In the genomic region with DNA sequence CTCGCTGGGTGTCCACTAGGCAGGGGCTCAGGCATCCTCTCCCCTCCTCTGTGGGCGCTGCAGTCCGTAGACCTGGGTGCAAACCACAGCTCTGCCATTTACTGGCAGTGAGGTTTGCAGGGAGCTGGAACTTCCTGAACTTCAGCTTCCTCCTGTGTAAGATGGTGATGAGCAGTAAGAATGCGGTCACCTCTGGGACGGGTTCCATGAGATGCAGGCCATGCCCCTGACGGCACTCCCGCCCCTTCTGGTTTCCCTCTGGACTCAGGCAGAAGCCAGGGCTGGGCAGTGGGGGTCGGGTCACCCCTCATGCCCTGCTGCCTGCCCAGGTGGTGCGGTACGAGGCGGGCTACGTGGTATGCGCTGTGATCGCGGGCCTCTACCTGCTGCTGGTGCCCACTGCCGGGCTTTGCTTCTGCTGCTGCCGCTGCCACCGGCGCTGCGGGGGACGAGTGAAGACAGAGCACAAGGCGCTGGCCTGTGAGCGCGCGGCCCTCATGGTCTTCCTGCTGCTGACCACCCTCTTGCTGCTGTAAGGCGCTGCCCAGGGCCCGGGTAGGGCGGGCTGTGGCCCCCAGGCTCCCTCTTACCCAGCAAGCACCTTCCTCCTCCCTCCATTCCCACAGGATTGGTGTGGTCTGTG, we compare ENCODE assay signal across 2 cellular contexts.
TF ChIP-seq lines count a peak whose summit lies in the region.

No MANE protein-coding gene starts in this region.

TF ChIP-seq in HepG2, 621 proteins besides CTCF, POLR2A, EP300 and RAD21 (continues in another document):
- TF ChIP-seq, protein P1, sequence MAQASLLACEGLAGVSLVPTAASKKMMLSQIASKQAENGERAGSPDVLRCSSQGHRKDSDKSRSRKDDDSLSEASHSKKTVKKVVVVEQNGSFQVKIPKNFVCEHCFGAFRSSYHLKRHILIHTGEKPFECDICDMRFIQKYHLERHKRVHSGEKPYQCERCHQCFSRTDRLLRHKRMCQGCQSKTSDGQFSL (CRISPR knock-in tag; IDR thresholded peaks at IDR 0.05), result no peak
- TF ChIP-seq TAF1 (CRISPR knock-in tag; IDR thresholded peaks at IDR 0.05) (no peak), PCBP2 (optimal IDR thresholded peaks at IDR 0.05; ENCODE audit: low read depth, low read length, poor library complexity, severe bottlenecking) (no peak), PRMT3 (CRISPR knock-in tag; IDR thresholded peaks at IDR 0.05; ENCODE audit: borderline replicate concordance, low read depth) (no peak), ETV6 (CRISPR knock-in tag; conservative IDR thresholded peaks at IDR 0.05) (no peak), ZC3H4 (CRISPR knock-in tag; IDR thresholded peaks at IDR 0.05; ENCODE audit: borderline replicate concordance) (no peak), SIX4 (CRISPR knock-in tag; IDR thresholded peaks at IDR 0.05) (no peak), FOXA1 (IDR thresholded peaks at IDR 0.05) (no peak), FOXA1 (CRISPR knock-in tag; IDR thresholded peaks at IDR 0.05) (no peak), ZNF782 (CRISPR knock-in tag; IDR thresholded peaks at IDR 0.05; ENCODE audit: borderline replicate concordance) (no peak), ARNT2 (CRISPR knock-in tag; IDR thresholded peaks at IDR 0.05; ENCODE audit: low read depth) (no peak)
- TF ChIP-seq, protein P2, sequence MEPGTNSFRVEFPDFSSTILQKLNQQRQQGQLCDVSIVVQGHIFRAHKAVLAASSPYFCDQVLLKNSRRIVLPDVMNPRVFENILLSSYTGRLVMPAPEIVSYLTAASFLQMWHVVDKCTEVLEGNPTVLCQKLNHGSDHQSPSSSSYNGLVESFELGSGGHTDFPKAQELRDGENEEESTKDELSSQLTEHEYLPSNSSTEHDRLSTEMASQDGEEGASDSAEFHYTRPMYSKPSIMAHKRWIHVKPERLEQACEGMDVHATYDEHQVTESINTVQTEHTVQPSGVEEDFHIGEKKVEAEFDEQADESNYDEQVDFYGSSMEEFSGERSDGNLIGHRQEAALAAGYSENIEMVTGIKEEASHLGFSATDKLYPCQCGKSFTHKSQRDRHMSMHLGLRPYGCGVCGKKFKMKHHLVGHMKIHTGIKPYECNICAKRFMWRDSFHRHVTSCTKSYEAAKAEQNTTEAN (CRISPR knock-in tag; conservative IDR thresholded peaks at IDR 0.05), result no peak
- TF ChIP-seq, protein P3, sequence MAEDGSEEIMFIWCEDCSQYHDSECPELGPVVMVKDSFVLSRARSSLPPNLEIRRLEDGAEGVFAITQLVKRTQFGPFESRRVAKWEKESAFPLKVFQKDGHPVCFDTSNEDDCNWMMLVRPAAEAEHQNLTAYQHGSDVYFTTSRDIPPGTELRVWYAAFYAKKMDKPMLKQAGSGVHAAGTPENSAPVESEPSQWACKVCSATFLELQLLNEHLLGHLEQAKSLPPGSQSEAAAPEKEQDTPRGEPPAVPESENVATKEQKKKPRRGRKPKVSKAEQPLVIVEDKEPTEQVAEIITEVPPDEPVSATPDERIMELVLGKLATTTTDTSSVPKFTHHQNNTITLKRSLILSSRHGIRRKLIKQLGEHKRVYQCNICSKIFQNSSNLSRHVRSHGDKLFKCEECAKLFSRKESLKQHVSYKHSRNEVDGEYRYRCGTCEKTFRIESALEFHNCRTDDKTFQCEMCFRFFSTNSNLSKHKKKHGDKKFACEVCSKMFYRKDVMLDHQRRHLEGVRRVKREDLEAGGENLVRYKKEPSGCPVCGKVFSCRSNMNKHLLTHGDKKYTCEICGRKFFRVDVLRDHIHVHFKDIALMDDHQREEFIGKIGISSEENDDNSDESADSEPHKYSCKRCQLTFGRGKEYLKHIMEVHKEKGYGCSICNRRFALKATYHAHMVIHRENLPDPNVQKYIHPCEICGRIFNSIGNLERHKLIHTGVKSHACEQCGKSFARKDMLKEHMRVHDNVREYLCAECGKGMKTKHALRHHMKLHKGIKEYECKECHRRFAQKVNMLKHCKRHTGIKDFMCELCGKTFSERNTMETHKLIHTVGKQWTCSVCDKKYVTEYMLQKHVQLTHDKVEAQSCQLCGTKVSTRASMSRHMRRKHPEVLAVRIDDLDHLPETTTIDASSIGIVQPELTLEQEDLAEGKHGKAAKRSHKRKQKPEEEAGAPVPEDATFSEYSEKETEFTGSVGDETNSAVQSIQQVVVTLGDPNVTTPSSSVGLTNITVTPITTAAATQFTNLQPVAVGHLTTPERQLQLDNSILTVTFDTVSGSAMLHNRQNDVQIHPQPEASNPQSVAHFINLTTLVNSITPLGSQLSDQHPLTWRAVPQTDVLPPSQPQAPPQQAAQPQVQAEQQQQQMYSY (CRISPR knock-in tag; IDR thresholded peaks at IDR 0.05), result no peak
- TF ChIP-seq, protein P4, sequence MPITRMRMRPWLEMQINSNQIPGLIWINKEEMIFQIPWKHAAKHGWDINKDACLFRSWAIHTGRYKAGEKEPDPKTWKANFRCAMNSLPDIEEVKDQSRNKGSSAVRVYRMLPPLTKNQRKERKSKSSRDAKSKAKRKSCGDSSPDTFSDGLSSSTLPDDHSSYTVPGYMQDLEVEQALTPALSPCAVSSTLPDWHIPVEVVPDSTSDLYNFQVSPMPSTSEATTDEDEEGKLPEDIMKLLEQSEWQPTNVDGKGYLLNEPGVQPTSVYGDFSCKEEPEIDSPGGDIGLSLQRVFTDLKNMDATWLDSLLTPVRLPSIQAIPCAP (CRISPR knock-in tag; IDR thresholded peaks at IDR 0.05; ENCODE audit: low read depth), result no peak
- TF ChIP-seq, protein P5, sequence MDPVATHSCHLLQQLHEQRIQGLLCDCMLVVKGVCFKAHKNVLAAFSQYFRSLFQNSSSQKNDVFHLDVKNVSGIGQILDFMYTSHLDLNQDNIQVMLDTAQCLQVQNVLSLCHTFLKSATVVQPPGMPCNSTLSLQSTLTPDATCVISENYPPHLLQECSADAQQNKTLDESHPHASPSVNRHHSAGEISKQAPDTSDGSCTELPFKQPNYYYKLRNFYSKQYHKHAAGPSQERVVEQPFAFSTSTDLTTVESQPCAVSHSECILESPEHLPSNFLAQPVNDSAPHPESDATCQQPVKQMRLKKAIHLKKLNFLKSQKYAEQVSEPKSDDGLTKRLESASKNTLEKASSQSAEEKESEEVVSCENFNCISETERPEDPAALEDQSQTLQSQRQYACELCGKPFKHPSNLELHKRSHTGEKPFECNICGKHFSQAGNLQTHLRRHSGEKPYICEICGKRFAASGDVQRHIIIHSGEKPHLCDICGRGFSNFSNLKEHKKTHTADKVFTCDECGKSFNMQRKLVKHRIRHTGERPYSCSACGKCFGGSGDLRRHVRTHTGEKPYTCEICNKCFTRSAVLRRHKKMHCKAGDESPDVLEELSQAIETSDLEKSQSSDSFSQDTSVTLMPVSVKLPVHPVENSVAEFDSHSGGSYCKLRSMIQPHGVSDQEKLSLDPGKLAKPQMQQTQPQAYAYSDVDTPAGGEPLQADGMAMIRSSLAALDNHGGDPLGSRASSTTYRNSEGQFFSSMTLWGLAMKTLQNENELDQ (CRISPR knock-in tag; IDR thresholded peaks at IDR 0.05; ENCODE audit: borderline replicate concordance), result no peak

TF ChIP-seq in H1, 55 proteins besides CTCF, POLR2A, EP300 and RAD21:
- no peak for TF ChIP-seq TBP (IDR thresholded peaks at IDR 0.05; ENCODE audit: low read depth, low read length)
- TF ChIP-seq, protein P6, sequence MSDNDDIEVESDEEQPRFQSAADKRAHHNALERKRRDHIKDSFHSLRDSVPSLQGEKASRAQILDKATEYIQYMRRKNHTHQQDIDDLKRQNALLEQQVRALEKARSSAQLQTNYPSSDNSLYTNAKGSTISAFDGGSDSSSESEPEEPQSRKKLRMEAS (IDR thresholded peaks at IDR 0.05), result no peak
- no peak for TF ChIP-seq EZH2 (IDR thresholded peaks at IDR 0.05; ENCODE audit: low read depth, low read length, severe bottlenecking)
- no peak for TF ChIP-seq TCF12 (IDR thresholded peaks at IDR 0.05; ENCODE audit: low read depth, low read length)
- TF ChIP-seq SUZ12 (IDR thresholded peaks at IDR 0.05; ENCODE audit: low read length), result no peak
- TF ChIP-seq KDM5A (IDR thresholded peaks at IDR 0.05; ENCODE audit: low read length), result no peak
- TF ChIP-seq HDAC2 (IDR thresholded peaks at IDR 0.05; ENCODE audit: borderline replicate concordance in 1 of 2, low read depth in 2 of 2, low read length in 2 of 2), result no peak
- TF ChIP-seq MAFK (IDR thresholded peaks at IDR 0.05; ENCODE audit: low read depth, low read length), result no peak
- TF ChIP-seq CHD1 (IDR thresholded peaks at IDR 0.05; ENCODE audit: low read depth, low read length), result no peak
- no peak for TF ChIP-seq ASH2L (IDR thresholded peaks at IDR 0.05; ENCODE audit: low read length)
- no peak for TF ChIP-seq SIX5 (IDR thresholded peaks at IDR 0.05; ENCODE audit: low read depth, low read length)
- no peak for TF ChIP-seq SRF (IDR thresholded peaks at IDR 0.05; ENCODE audit: low read depth, low read length)
- no peak for TF ChIP-seq CBX5 (IDR thresholded peaks at IDR 0.05; ENCODE audit: low read depth, low read length)
- no peak for TF ChIP-seq YY1 (IDR thresholded peaks at IDR 0.05; ENCODE audit: low read depth, low read length)
- TF ChIP-seq JUN (IDR thresholded peaks at IDR 0.05; ENCODE audit: low read depth, low read length), result no peak
- no peak for TF ChIP-seq CREB1 (IDR thresholded peaks at IDR 0.05)
- no peak for TF ChIP-seq PHF8 (conservative IDR thresholded peaks at IDR 0.05; ENCODE audit: low read depth, low read length)
- no peak for TF ChIP-seq SP4 (IDR thresholded peaks at IDR 0.05; ENCODE audit: low read length)
- TF ChIP-seq, protein P7, sequence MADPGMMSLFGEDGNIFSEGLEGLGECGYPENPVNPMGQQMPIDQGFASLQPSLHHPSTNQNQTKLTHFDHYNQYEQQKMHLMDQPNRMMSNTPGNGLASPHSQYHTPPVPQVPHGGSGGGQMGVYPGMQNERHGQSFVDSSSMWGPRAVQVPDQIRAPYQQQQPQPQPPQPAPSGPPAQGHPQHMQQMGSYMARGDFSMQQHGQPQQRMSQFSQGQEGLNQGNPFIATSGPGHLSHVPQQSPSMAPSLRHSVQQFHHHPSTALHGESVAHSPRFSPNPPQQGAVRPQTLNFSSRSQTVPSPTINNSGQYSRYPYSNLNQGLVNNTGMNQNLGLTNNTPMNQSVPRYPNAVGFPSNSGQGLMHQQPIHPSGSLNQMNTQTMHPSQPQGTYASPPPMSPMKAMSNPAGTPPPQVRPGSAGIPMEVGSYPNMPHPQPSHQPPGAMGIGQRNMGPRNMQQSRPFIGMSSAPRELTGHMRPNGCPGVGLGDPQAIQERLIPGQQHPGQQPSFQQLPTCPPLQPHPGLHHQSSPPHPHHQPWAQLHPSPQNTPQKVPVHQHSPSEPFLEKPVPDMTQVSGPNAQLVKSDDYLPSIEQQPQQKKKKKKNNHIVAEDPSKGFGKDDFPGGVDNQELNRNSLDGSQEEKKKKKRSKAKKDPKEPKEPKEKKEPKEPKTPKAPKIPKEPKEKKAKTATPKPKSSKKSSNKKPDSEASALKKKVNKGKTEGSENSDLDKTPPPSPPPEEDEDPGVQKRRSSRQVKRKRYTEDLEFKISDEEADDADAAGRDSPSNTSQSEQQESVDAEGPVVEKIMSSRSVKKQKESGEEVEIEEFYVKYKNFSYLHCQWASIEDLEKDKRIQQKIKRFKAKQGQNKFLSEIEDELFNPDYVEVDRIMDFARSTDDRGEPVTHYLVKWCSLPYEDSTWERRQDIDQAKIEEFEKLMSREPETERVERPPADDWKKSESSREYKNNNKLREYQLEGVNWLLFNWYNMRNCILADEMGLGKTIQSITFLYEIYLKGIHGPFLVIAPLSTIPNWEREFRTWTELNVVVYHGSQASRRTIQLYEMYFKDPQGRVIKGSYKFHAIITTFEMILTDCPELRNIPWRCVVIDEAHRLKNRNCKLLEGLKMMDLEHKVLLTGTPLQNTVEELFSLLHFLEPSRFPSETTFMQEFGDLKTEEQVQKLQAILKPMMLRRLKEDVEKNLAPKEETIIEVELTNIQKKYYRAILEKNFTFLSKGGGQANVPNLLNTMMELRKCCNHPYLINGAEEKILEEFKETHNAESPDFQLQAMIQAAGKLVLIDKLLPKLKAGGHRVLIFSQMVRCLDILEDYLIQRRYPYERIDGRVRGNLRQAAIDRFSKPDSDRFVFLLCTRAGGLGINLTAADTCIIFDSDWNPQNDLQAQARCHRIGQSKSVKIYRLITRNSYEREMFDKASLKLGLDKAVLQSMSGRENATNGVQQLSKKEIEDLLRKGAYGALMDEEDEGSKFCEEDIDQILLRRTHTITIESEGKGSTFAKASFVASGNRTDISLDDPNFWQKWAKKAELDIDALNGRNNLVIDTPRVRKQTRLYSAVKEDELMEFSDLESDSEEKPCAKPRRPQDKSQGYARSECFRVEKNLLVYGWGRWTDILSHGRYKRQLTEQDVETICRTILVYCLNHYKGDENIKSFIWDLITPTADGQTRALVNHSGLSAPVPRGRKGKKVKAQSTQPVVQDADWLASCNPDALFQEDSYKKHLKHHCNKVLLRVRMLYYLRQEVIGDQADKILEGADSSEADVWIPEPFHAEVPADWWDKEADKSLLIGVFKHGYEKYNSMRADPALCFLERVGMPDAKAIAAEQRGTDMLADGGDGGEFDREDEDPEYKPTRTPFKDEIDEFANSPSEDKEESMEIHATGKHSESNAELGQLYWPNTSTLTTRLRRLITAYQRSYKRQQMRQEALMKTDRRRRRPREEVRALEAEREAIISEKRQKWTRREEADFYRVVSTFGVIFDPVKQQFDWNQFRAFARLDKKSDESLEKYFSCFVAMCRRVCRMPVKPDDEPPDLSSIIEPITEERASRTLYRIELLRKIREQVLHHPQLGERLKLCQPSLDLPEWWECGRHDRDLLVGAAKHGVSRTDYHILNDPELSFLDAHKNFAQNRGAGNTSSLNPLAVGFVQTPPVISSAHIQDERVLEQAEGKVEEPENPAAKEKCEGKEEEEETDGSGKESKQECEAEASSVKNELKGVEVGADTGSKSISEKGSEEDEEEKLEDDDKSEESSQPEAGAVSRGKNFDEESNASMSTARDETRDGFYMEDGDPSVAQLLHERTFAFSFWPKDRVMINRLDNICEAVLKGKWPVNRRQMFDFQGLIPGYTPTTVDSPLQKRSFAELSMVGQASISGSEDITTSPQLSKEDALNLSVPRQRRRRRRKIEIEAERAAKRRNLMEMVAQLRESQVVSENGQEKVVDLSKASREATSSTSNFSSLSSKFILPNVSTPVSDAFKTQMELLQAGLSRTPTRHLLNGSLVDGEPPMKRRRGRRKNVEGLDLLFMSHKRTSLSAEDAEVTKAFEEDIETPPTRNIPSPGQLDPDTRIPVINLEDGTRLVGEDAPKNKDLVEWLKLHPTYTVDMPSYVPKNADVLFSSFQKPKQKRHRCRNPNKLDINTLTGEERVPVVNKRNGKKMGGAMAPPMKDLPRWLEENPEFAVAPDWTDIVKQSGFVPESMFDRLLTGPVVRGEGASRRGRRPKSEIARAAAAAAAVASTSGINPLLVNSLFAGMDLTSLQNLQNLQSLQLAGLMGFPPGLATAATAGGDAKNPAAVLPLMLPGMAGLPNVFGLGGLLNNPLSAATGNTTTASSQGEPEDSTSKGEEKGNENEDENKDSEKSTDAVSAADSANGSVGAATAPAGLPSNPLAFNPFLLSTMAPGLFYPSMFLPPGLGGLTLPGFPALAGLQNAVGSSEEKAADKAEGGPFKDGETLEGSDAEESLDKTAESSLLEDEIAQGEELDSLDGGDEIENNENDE (IDR thresholded peaks at IDR 0.05; ENCODE audit: insufficient replicate concordance, low read length), result no peak
- no peak for TF ChIP-seq CHD2 (IDR thresholded peaks at IDR 0.05; ENCODE audit: low read length)
